Comparison of ENCODE assay signal across 9 cellular contexts in genomic region chr5:112161392-112161748, GRCh38.
DNase-seq lines count a peak whose midpoint lies in the region; ATAC-seq, FAIRE-seq and TF ChIP-seq lines count a peak whose summit lies in the region.
"Had no signal": no experiment of that assay in that cellular context is flagged by ENCODE, and none has a peak within 500 bp of the region (broad histone marks: within the 10 kb centered on the region; RNA-seq: fewer than 3 reads in every experiment).

No MANE protein-coding gene starts in this region.

- H3K27ac ChIP-seq in H9 (ENCODE audit: insufficient read length, low read depth, low read length) (peak overlapping the region; percentile 28), VCaP (peak overlapping the region; percentile 87), right atrium auricular region (peak overlapping the region; percentile 78 to 87), small intestine (ENCODE audit: low read depth in 1 of 2, low read length in 1 of 2) (peak overlapping the region in 1 of 2 donors; percentile 85)

- H3K27ac Mint-ChIP-seq in H9 = peak overlapping the region; percentile 83 to 98 (median 96); a peak in 6 of 7 replicates

- H2BK120ac ChIP-seq in H9 (ENCODE audit: low read depth, low read length, poor library complexity, severe bottlenecking) = no peak overlapping the region

- peak overlapping the region; percentile 91 to 96 for H3K4me3 Mint-ChIP-seq in H9

- H3K4me3 ChIP-seq in right atrium auricular region (peak overlapping the region; percentile 82 to 85), small intestine (ENCODE audit: low read depth in 1 of 2, low read length in 2 of 2) (peak overlapping the region; percentile 71 to 81)

- H3K23me2 ChIP-seq in H9 (ENCODE audit: insufficient read length, low read depth, low read length, poor library complexity, severe bottlenecking) = no peaks in the 10 kb centered on the region

- no peaks in the 10 kb centered on the region for H3K79me1 ChIP-seq in H9 (ENCODE audit: insufficient read depth, low read depth, low read length, poor library complexity, severe bottlenecking)

- no peak overlapping the region for H4K8ac ChIP-seq in H9 (replicated peaks; ENCODE audit: insufficient read length, low read depth, low read length)

- H3K9ac ChIP-seq in H9 (ENCODE audit: extremely low read depth, insufficient read length, low read length) = peak overlapping the region; percentile 99

- H2BK20ac ChIP-seq in H9 (ENCODE audit: low read depth, low read length, poor library complexity, severe bottlenecking) = no peak overlapping the region

- H2AFZ ChIP-seq in H9 (ENCODE audit: low read length) = no peak overlapping the region

- H3K36me3 ChIP-seq in right atrium auricular region (peaks cover 36% of the 10 kb centered on the region), small intestine (ENCODE audit: control insufficient read depth in 2 of 2, insufficient read depth in 2 of 2, low read length in 2 of 2) (peaks cover 7 to 8% of the 10 kb centered on the region in 2 donors)

- no peak overlapping the region for H3K23ac ChIP-seq in H9 (ENCODE audit: insufficient read length, low read depth, low read length)

- H3K4ac ChIP-seq in H9 (ENCODE audit: low read depth, low read length) = no peak overlapping the region

- no CpG with 5 or more reads among the region's 8 CpGs for WGBS in H9 (ENCODE audit: extremely low coverage, insufficient read length, low lambda C conversion rate)
- 0 to 1% (median 0%) methylated on average over 8 of the region's 8 CpGs for WGBS in small intestine, 3 donors

- no peak for ATAC-seq in HG03139 (IDR thresholded peaks at IDR 0.05; ENCODE audit: unreplicated experiment)

- no peak overlapping the region for H2BK15ac ChIP-seq in H9 (ENCODE audit: low read depth, low read length)

- peak overlapping the region; percentile 83 for H3K18ac ChIP-seq in H9 (ENCODE audit: insufficient read length, low read depth, low read length)

- TF ChIP-seq CTCF in H9 (conservative IDR thresholded peaks at IDR 0.05) (no peak), VCaP (conservative IDR thresholded peaks at IDR 0.05) (no peak), right atrium auricular region (IDR thresholded peaks at IDR 0.05) (no peak)

- peak overlapping the region; percentile 6; the same call in 1 of the 2 replicates for H3K14ac ChIP-seq in H9 (ENCODE audit: insufficient read depth, low read length)

- no peak overlapping the region for H2BK5ac ChIP-seq in H9 (ENCODE audit: insufficient read length, low read length)

- DNase-seq in H9 (no peak), right atrium auricular region (ENCODE audit: low spot score) (no peak), small intestine (no peak), NCI-H1048 (lab: John Stamatoyannopoulos, UW) (no peak), MV-4-11 (lab: John Stamatoyannopoulos, UW) (no peak)
- DNase-seq in stimulated activated CD4-positive, alpha-beta T cell treated with anti-CD3 and anti-CD28 coated beads, Interleukin-12 subunit alpha, Interleukin-12 subunit beta, amount 100 ng/mL, for 4 hours = no peak

- H3K27me3 ChIP-seq in H9 (ENCODE audit: insufficient read depth, low read length) (no peaks in the 10 kb centered on the region), right atrium auricular region (no peaks in the 10 kb centered on the region), small intestine (ENCODE audit: control insufficient read depth in 2 of 2, insufficient read depth in 2 of 2, low read length in 2 of 2) (no peaks in the 10 kb centered on the region)

- no peak overlapping the region for H4K91ac ChIP-seq in H9 (ENCODE audit: insufficient read length, low read depth, low read length)

- H3K79me2 ChIP-seq in H9 (ENCODE audit: insufficient read depth, low read length) = peaks cover 8% of the 10 kb centered on the region; the same call in 1 of the 2 replicates

- H3K27me3 Mint-ChIP-seq in H9 (ENCODE audit: low read depth) = peaks cover 1% of the 10 kb centered on the region; the same call in 1 of the 2 replicates

- H3K4me1 ChIP-seq in H9 (ENCODE audit: insufficient read depth, low read length) = peaks cover 6% of the 10 kb centered on the region; the same call in 1 of the 2 replicates
- H3K4me1 ChIP-seq in right atrium auricular region = peaks cover 0 to 22% of the 10 kb centered on the region in 2 donors
- peaks cover 0 to 6% of the 10 kb centered on the region in 2 donors for H3K4me1 ChIP-seq in small intestine (ENCODE audit: control insufficient read depth in 2 of 2, insufficient read depth in 1 of 2, low read depth in 1 of 2, low read length in 1 of 2)

- no peaks in the 10 kb centered on the region for H3K9me3 ChIP-seq in H9 (ENCODE audit: control insufficient read depth, low read depth, low read length)
- no peaks in the 10 kb centered on the region for H3K9me3 ChIP-seq in right atrium auricular region
- H3K9me3 ChIP-seq in small intestine (ENCODE audit: control insufficient read depth, low read depth) = no peaks in the 10 kb centered on the region

- FAIRE-seq in small intestine (lab: Jason Lieb, UNC) = no peak
- FAIRE-seq: islet of Langerhans had no signal

- peaks cover 24 to 42% (median 39%) of the 10 kb centered on the region in 3 experiments; a peak in 6 of 7 replicates for H3K36me3 Mint-ChIP-seq in H9 (ENCODE audit: insufficient read depth in 1 of 3, low read depth in 3 of 3)

- no peak overlapping the region for H2BK12ac ChIP-seq in H9 (ENCODE audit: insufficient read length, low read depth, low read length)

- peaks cover 0 to 2% of the 10 kb centered on the region in 2 experiments; a peak in 1 of 5 replicates for H3K9me3 Mint-ChIP-seq in H9

- H2AK5ac ChIP-seq in H9 (ENCODE audit: insufficient read length, low read length) = no peak overlapping the region

- no peaks in the 10 kb centered on the region for H4K20me1 ChIP-seq in H9 (ENCODE audit: control insufficient read depth, insufficient read depth, insufficient read length)

- H4K5ac ChIP-seq in H9 (ENCODE audit: insufficient read length, low read depth, low read length) = peak overlapping the region; percentile 45

- H3K56ac ChIP-seq in H9 (ENCODE audit: insufficient read length, low read depth, low read length) = no peak overlapping the region

- peak overlapping the region; percentile 95 for H3K4me2 ChIP-seq in H9 (ENCODE audit: insufficient read depth, insufficient read length, low read length)

- no peak overlapping the region for H3T11ph ChIP-seq in H9 (ENCODE audit: low read length)

- H3K4me1 Mint-ChIP-seq in H9 = peaks cover 39 to 43% of the 10 kb centered on the region in 2 experiments
